Comparison of ENCODE assay signal across 8 cellular contexts in genomic region chr17:75036643-75037268, GRCh38. TPM values are rescaled to one million over a fixed set of nuclear protein-coding genes. Genes with fewer than 3 reads are reported as not detected.
DNase-seq lines count a peak whose midpoint lies in the region; ATAC-seq and TF ChIP-seq lines count a peak whose summit lies in the region.

No MANE protein-coding gene starts in this region.

- DNase-seq in NK-92 (lab: John Stamatoyannopoulos, UW; ENCODE audit: unreplicated experiment) (peak; percentile 69), natural killer cell (no peak)
- no peak for DNase-seq in NK-92 treated with Interleukin-12 subunit alpha and Interleukin-12 subunit beta, amount 100 ng/mL, for 24 hours (lab: John Stamatoyannopoulos, UW)
- DNase-seq in activated CD4-positive, alpha-beta T cell treated with anti-CD3 and anti-CD28 coated beads, Interleukin-2, amount 50 U/mL, for 4 hours: peak; percentile 84 to 85
- DNase-seq in effector memory CD8-positive, alpha-beta T cell: peak; percentile 70 to 80 (median 73)
- peak; percentile 72 to 86 for DNase-seq in stimulated activated naive CD8-positive, alpha-beta T cell treated with anti-CD3 and anti-CD28 coated beads, Interleukin-15, amount 100 ng/mL, for 72 hours

- H3K9me3 Mint-ChIP-seq in effector memory CD8-positive, alpha-beta T cell: no peaks in the 10 kb centered on the region
- H3K9me3 Mint-ChIP-seq in natural killer cell: no peaks in the 10 kb centered on the region
- no peaks in the 10 kb centered on the region for H3K9me3 Mint-ChIP-seq in stimulated activated naive CD8-positive, alpha-beta T cell treated with anti-CD3 and anti-CD28 coated beads, Interleukin-15, amount 100 ng/mL, for 72 hours

- H3K4me1 Mint-ChIP-seq in effector memory CD8-positive, alpha-beta T cell (ENCODE audit: low read depth in 2 of 2): peaks cover 40 to 41% of the 10 kb centered on the region in 2 donors
- H3K4me1 Mint-ChIP-seq in natural killer cell: peaks cover 31 to 43% of the 10 kb centered on the region in 2 donors
- peaks cover 62% of the 10 kb centered on the region for H3K4me1 Mint-ChIP-seq in stimulated activated naive CD8-positive, alpha-beta T cell treated with anti-CD3 and anti-CD28 coated beads, Interleukin-15, amount 100 ng/mL, for 72 hours

- peak; percentile 68 for ATAC-seq in effector memory CD8-positive, alpha-beta T cell (replicated peaks)
- ATAC-seq in natural killer cell (peak in 2 of 3 donors; percentile 27 to 42), HG03108 (IDR thresholded peaks at IDR 0.05; ENCODE audit: unreplicated experiment) (no peak), GM21723 (IDR thresholded peaks at IDR 0.05; ENCODE audit: unreplicated experiment) (no peak)
- peak; percentile 74 for ATAC-seq in stimulated activated naive CD8-positive, alpha-beta T cell treated with anti-CD3 and anti-CD28 coated beads, Interleukin-15, amount 100 ng/mL, for 72 hours

- intact Hi-C loops in natural killer cell (cut with micrococcal nuclease): no loop called here

- peaks cover 82% of the 10 kb centered on the region for H3K36me3 Mint-ChIP-seq in effector memory CD8-positive, alpha-beta T cell (ENCODE audit: insufficient read depth)
- peaks cover 16% of the 10 kb centered on the region for H3K36me3 Mint-ChIP-seq in natural killer cell

- peak overlapping the region; percentile 77 to 98 for H3K4me3 Mint-ChIP-seq in effector memory CD8-positive, alpha-beta T cell
- H3K4me3 Mint-ChIP-seq in natural killer cell: no peak overlapping the region
- H3K4me3 Mint-ChIP-seq in stimulated activated naive CD8-positive, alpha-beta T cell treated with anti-CD3 and anti-CD28 coated beads, Interleukin-15, amount 100 ng/mL, for 72 hours: peak overlapping the region; percentile 83 to 96

- peak overlapping the region; percentile 91 to 93 for H3K27ac Mint-ChIP-seq in effector memory CD8-positive, alpha-beta T cell
- no peak overlapping the region for H3K27ac Mint-ChIP-seq in natural killer cell
- H3K27ac Mint-ChIP-seq in stimulated activated naive CD8-positive, alpha-beta T cell treated with anti-CD3 and anti-CD28 coated beads, Interleukin-15, amount 100 ng/mL, for 72 hours: peak overlapping the region in 1 of 2 donors; percentile 48

- no peak for TF ChIP-seq CTCF in natural killer cell (IDR thresholded peaks at IDR 0.05)

- H3K27me3 Mint-ChIP-seq in effector memory CD8-positive, alpha-beta T cell: peaks cover 0 to 9% of the 10 kb centered on the region in 2 donors
- H3K27me3 Mint-ChIP-seq in natural killer cell (ENCODE audit: low read depth in 2 of 2): peaks cover 0 to 11% of the 10 kb centered on the region in 2 donors
- no peaks in the 10 kb centered on the region for H3K27me3 Mint-ChIP-seq in stimulated activated naive CD8-positive, alpha-beta T cell treated with anti-CD3 and anti-CD28 coated beads, Interleukin-15, amount 100 ng/mL, for 72 hours

RNA-seq across cellular contexts. Expression of gene ATP5PD, which starts 10.0 kb away (rescaled TPM):
- total RNA-seq in natural killer cell: 10 to 100 TPM; 74.7 to 96.3 (median 75.2) TPM

RNA-seq across cellular contexts. Expression of gene KCTD2, which starts 10.3 kb away (rescaled TPM):
- total RNA-seq in natural killer cell: 10 to 100 TPM; 17.4 to 27.0 (median 24.7) TPM

RNA-seq across cellular contexts. Expression of gene MRPL58, which starts 24.3 kb away (rescaled TPM):
- 10 to 100 TPM in 2 of 3 donors, 1 to 10 TPM in 1; 9.0 to 15.7 (median 12.9) TPM for total RNA-seq in natural killer cell

RNA-seq across cellular contexts. Expression of gene CDR2L, which starts 49.3 kb away (rescaled TPM):
- total RNA-seq in natural killer cell: under 1 TPM in 2 of 3 donors, not detected in 1; 0.14 to 0.23 TPM

RNA-seq across cellular contexts. Expression of gene SLC16A5, which starts 51.0 kb away (rescaled TPM):
- 10 to 100 TPM in 1 of 3 donors, 1 to 10 TPM in 2; 6.3 to 11.2 (median 10.0) TPM for total RNA-seq in natural killer cell

Comparison
In these comparisons a context has a peak if more than half of its experiments do, and no peak if none do; other contexts are left out.
1. DNase-seq: peak in NK-92 (single experiment), activated CD4-positive, alpha-beta T cell treated with anti-CD3 and anti-CD28 coated beads, Interleukin-2, amount 50 U/mL, for 4 hours (2 of 2), effector memory CD8-positive, alpha-beta T cell (3 of 3) and stimulated activated naive CD8-positive, alpha-beta T cell treated with anti-CD3 and anti-CD28 coated beads, Interleukin-15, amount 100 ng/mL, for 72 hours (2 of 2); none in NK-92 treated with Interleukin-12 subunit alpha and Interleukin-12 subunit beta, amount 100 ng/mL, for 24 hours (single experiment) and natural killer cell (single experiment).
2. ATAC-seq: peak in effector memory CD8-positive, alpha-beta T cell (single experiment), natural killer cell (2 of 3) and stimulated activated naive CD8-positive, alpha-beta T cell treated with anti-CD3 and anti-CD28 coated beads, Interleukin-15, amount 100 ng/mL, for 72 hours (single experiment); none in HG03108 (single experiment) and GM21723 (single experiment).
3. H3K27ac Mint-ChIP-seq: peak in effector memory CD8-positive, alpha-beta T cell (2 of 2); none in natural killer cell (0 of 2).